10 cellular contexts compared by ENCODE assay signal in genomic region chr3:66153471-66153870, GRCh38.
DNase-seq lines count a peak whose midpoint lies in the region; ATAC-seq and TF ChIP-seq lines count a peak whose summit lies in the region.
"Had no signal": no experiment of that assay in that cellular context is flagged by ENCODE, and none has a peak within 500 bp of the region (broad histone marks: within the 10 kb centered on the region; RNA-seq: fewer than 3 reads in every experiment).

No MANE protein-coding gene starts in this region.

- H3K9me3 ChIP-seq in smooth muscle cell (replicated peaks; ENCODE audit: low read depth) (no peaks in the 10 kb centered on the region), PC-3 (ENCODE audit: low read length) (no peaks in the 10 kb centered on the region)

- BruUV-seq in PC-3 (replicated peaks; lab: Mats Ljungman, UMichigan): no TSS peak

- POLR2A ChIA-PET in PC-3 (lab: Charles Lee; ENCODE audit: unreplicated experiment): no interaction called here

- CTCF ChIA-PET in PC-3 (lab: Charles Lee): no interaction called here

- H3K27me3 Mint-ChIP-seq in T-helper 2 cell treated with Interferon-gamma antibody and Interleukin-4, amounts not matched to agents 5 μg/mL and 100 μg/mL, for 36 hours (ENCODE audit: low read depth): no peaks in the 10 kb centered on the region

- H2AFZ ChIP-seq in smooth muscle cell (ENCODE audit: low read depth) (peak overlapping the region; percentile 84), PC-3 (ENCODE audit: low read length) (no peak overlapping the region)

- DNase-seq in G401 (ENCODE audit: low spot score) (peak; percentile 98), choroid plexus epithelial cell (ENCODE audit: low read depth) (no peak), kidney epithelial cell (ENCODE audit: low read depth) (peak; percentile 76), smooth muscle cell (lab: John Stamatoyannopoulos, UW; ENCODE audit: unreplicated experiment) (no peak), NCI-H2107 (lab: John Stamatoyannopoulos, UW) (no peak), PC-3 (no peak)
- DNase-seq in T-helper 2 cell treated with Interferon-gamma antibody and Interleukin-4, amounts not matched to agents 5 μg/mL and 100 μg/mL, for 36 hours (ENCODE audit: low spot score): no peak
- DNase-seq: NCI-H2029 had no signal

- no peak overlapping the region for H3K27ac Mint-ChIP-seq in T-helper 2 cell treated with Interferon-gamma antibody and Interleukin-4, amounts not matched to agents 5 μg/mL and 100 μg/mL, for 36 hours

- H3K4me2 ChIP-seq in smooth muscle cell (peak overlapping the region; percentile 84), PC-3 (ENCODE audit: low read length) (no peak overlapping the region)

- H4K20me1 ChIP-seq in smooth muscle cell (ENCODE audit: low read depth) (no peaks in the 10 kb centered on the region), PC-3 (ENCODE audit: low read length) (no peaks in the 10 kb centered on the region)

- H3K36me3 Mint-ChIP-seq in T-helper 2 cell treated with Interferon-gamma antibody and Interleukin-4, amounts not matched to agents 5 μg/mL and 100 μg/mL, for 36 hours (ENCODE audit: low read depth): no peaks in the 10 kb centered on the region

- no peaks in the 10 kb centered on the region for H3K4me1 Mint-ChIP-seq in T-helper 2 cell treated with Interferon-gamma antibody and Interleukin-4, amounts not matched to agents 5 μg/mL and 100 μg/mL, for 36 hours (ENCODE audit: low read depth)

- H3K9me2 ChIP-seq in PC-3 (replicated peaks; ENCODE audit: low read length): no peaks in the 10 kb centered on the region

- no peaks in the 10 kb centered on the region for H3K36me3 ChIP-seq in kidney epithelial cell (ENCODE audit: control insufficient read depth, insufficient read depth, low read length)
- no peaks in the 10 kb centered on the region for H3K36me3 ChIP-seq in smooth muscle cell (ENCODE audit: low read depth)
- no peaks in the 10 kb centered on the region for H3K36me3 ChIP-seq in PC-3 (ENCODE audit: low read depth, low read length)

- WGBS in smooth muscle cell (ENCODE audit: low lambda C conversion rate): 72% methylated on average over 9 of the region's 9 CpGs

- no peak for TF ChIP-seq CTCF in choroid plexus epithelial cell (conservative IDR thresholded peaks at IDR 0.05; ENCODE audit: low read depth, low read length)
- TF ChIP-seq CTCF in kidney epithelial cell (IDR thresholded peaks at IDR 0.05; ENCODE audit: insufficient read depth, low read length, poor library complexity, severe bottlenecking): no peak
- no peak for TF ChIP-seq CTCF in smooth muscle cell (IDR thresholded peaks at IDR 0.05; ENCODE audit: borderline replicate concordance, insufficient read depth, poor library complexity, severe bottlenecking)
- no peak for TF ChIP-seq CTCF in PC-3 (conservative IDR thresholded peaks at IDR 0.05; ENCODE audit: low read depth, low read length)

- intact Hi-C loops in PC-3 (cut with micrococcal nuclease): no loop called here

- H3K27ac ChIP-seq in smooth muscle cell (ENCODE audit: low read depth) (peak overlapping the region; percentile 25), PC-3 (ENCODE audit: low read length) (no peak overlapping the region)

- no peaks in the 10 kb centered on the region for H3K9me3 Mint-ChIP-seq in T-helper 2 cell treated with Interferon-gamma antibody and Interleukin-4, amounts not matched to agents 5 μg/mL and 100 μg/mL, for 36 hours

- no peaks in the 10 kb centered on the region for H3K79me2 ChIP-seq in smooth muscle cell (ENCODE audit: low read depth)
- no peaks in the 10 kb centered on the region for H3K79me2 ChIP-seq in PC-3 (ENCODE audit: low read length)

- H3K4me3 ChIP-seq in choroid plexus epithelial cell (ENCODE audit: low read depth, low read length): peak overlapping the region; percentile 51
- H3K4me3 ChIP-seq in kidney epithelial cell (ENCODE audit: low read depth, low read length): peak overlapping the region; percentile 16
- H3K4me3 ChIP-seq in smooth muscle cell: peak overlapping the region; percentile 42
- H3K4me3 ChIP-seq in PC-3 (ENCODE audit: low read length): no peak overlapping the region

- no peak overlapping the region for H3K9ac ChIP-seq in smooth muscle cell (ENCODE audit: low read depth)
- H3K9ac ChIP-seq in PC-3 (ENCODE audit: low read length): no peak overlapping the region

- H3K27me3 ChIP-seq in kidney epithelial cell (ENCODE audit: control insufficient read depth, insufficient read depth, low read length) (no peaks in the 10 kb centered on the region), smooth muscle cell (ENCODE audit: low read depth) (no peaks in the 10 kb centered on the region), PC-3 (ENCODE audit: low read length) (no peaks in the 10 kb centered on the region)

- H3F3A ChIP-seq in smooth muscle cell (ENCODE audit: low read depth) (peaks cover 8% of the 10 kb centered on the region), PC-3 (ENCODE audit: low read length, unreplicated experiment) (no peaks in the 10 kb centered on the region)

- in situ Hi-C loops in G401 (cut with HindIII; ENCODE audit: low sequenced_read_pairs): no loop called here

- H3K4me1 ChIP-seq in smooth muscle cell (ENCODE audit: low read depth): peaks cover 11% of the 10 kb centered on the region
- H3K4me1 ChIP-seq in PC-3 (ENCODE audit: insufficient read depth, low read length): no peaks in the 10 kb centered on the region

- ATAC-seq in HG02588 (IDR thresholded peaks at IDR 0.05; ENCODE audit: unreplicated experiment): no peak
- ATAC-seq in PC-3: no peak
- ATAC-seq: Panc1 had no signal

- no peak overlapping the region for H3K4me3 Mint-ChIP-seq in T-helper 2 cell treated with Interferon-gamma antibody and Interleukin-4, amounts not matched to agents 5 μg/mL and 100 μg/mL, for 36 hours

Comparison
In these comparisons a context has a peak if more than half of its experiments do, and no peak if none do; other contexts are left out.
1. DNase-seq: peak in G401 (single experiment) and kidney epithelial cell (single experiment); none in choroid plexus epithelial cell (single experiment), smooth muscle cell (single experiment), NCI-H2107 (single experiment), T-helper 2 cell treated with Interferon-gamma antibody and Interleukin-4, amounts not matched to agents 5 μg/mL and 100 μg/mL, for 36 hours (single experiment) and PC-3 (single experiment).